25 cellular contexts compared by ENCODE assay signal in genomic region chr1:237139732-237140131, GRCh38.
DNase-seq lines count a peak whose midpoint lies in the region; ATAC-seq and TF ChIP-seq lines count a peak whose summit lies in the region.
"Had no signal": no experiment of that assay in that cellular context is flagged by ENCODE, and none has a peak within 500 bp of the region (broad histone marks: within the 10 kb centered on the region; RNA-seq: fewer than 3 reads in every experiment).

No MANE protein-coding gene starts in this region.

- no peaks in the 10 kb centered on the region for H3K36me3 ChIP-seq in cardiac muscle cell
- no peaks in the 10 kb centered on the region for H3K36me3 ChIP-seq in DOHH2 (ENCODE audit: control insufficient read depth, low read length)
- H3K36me3 ChIP-seq: BE2C, SJSA1 had no signal

- no peak overlapping the region for H3K4me3 ChIP-seq in cardiac muscle cell
- no peak overlapping the region for H3K4me3 ChIP-seq in right cardiac atrium (ENCODE audit: low read length)
- peak overlapping the region; percentile 46 for H3K4me3 ChIP-seq in DOHH2 (ENCODE audit: low read length)
- H3K4me3 ChIP-seq in dorsolateral prefrontal cortex = no peak overlapping the region
- H3K4me3 ChIP-seq: SJSA1 had no signal

- H3K79me2 ChIP-seq in DOHH2 (ENCODE audit: control insufficient read depth, low read length) = no peaks in the 10 kb centered on the region

- H3K4me1 ChIP-seq in cardiac muscle cell (ENCODE audit: low read depth) (peaks cover 44% of the 10 kb centered on the region), right cardiac atrium (ENCODE audit: control insufficient read depth, insufficient read depth, low read length) (peaks cover 3% of the 10 kb centered on the region), DOHH2 (ENCODE audit: control insufficient read depth, low read length) (peaks cover 33% of the 10 kb centered on the region)
- H3K4me1 ChIP-seq: BE2C, SJSA1 had no signal

- no peaks in the 10 kb centered on the region for H3K27me3 ChIP-seq in cardiac muscle cell
- no peaks in the 10 kb centered on the region for H3K27me3 ChIP-seq in right cardiac atrium (ENCODE audit: control insufficient read depth, insufficient read depth)
- no peaks in the 10 kb centered on the region for H3K27me3 ChIP-seq in DOHH2 (ENCODE audit: control insufficient read depth, low read length)
- no peaks in the 10 kb centered on the region for H3K27me3 ChIP-seq in dorsolateral prefrontal cortex
- H3K27me3 ChIP-seq: BE2C, SJSA1 had no signal

- no peaks in the 10 kb centered on the region for H4K20me1 ChIP-seq in DOHH2 (ENCODE audit: control insufficient read depth, insufficient read depth, low read depth, low read length)

- intact Hi-C loops in right cardiac atrium (cut with DNase I) = no loop called here
- intact Hi-C loops in dorsolateral prefrontal cortex (cut with DNase I) = loop anchor here in 1 of 2 donors (10.0 kb wide), 1 partner anchor 95 kb away; the partner anchor contains the start of gene RYR2

- ATAC-seq in right cardiac atrium = no peak
- ATAC-seq: HepG2, PC-3 had no signal

- H3K27ac ChIP-seq in cardiac muscle cell (peak overlapping the region; percentile 41), right cardiac atrium (ENCODE audit: low read length) (no peak overlapping the region), DOHH2 (ENCODE audit: low read depth, low read length) (peak overlapping the region; percentile 71), dorsolateral prefrontal cortex (peak overlapping the region in 12 of 59 donors; percentile 10 to 69 (median 40))
- H3K27ac ChIP-seq: 22Rv1, SJSA1 had no signal

- H3K9me3 ChIP-seq in cardiac muscle cell (ENCODE audit: low read depth) (no peaks in the 10 kb centered on the region), right cardiac atrium (ENCODE audit: control insufficient read depth, low read length) (no peaks in the 10 kb centered on the region), DOHH2 (ENCODE audit: control insufficient read depth, insufficient read depth, low read length) (no peaks in the 10 kb centered on the region)
- H3K9me3 ChIP-seq: BE2C, SJSA1 had no signal

- WGBS in right cardiac atrium = 63% methylated on average over 8 of the region's 8 CpGs

- H3K9me2 ChIP-seq in DOHH2 (replicated peaks; ENCODE audit: control insufficient read depth, low read length) = no peaks in the 10 kb centered on the region

- peaks cover 6% of the 10 kb centered on the region; the same call in 1 of the 2 replicates for H3F3A ChIP-seq in DOHH2 (ENCODE audit: control insufficient read depth, insufficient read depth)

- DNase-seq in cardiac muscle cell (ENCODE audit: low read depth in 1 of 2, low spot score in 1 of 2) = no peak
- no peak for DNase-seq in right cardiac atrium
- DNase-seq in dorsolateral prefrontal cortex = peak in 8 of 10 donors; percentile 29 to 76 (median 64)
- DNase-seq in occipital lobe (lab: John Stamatoyannopoulos, UW) = peak; percentile 43
- no peak for DNase-seq in cerebellar nuclear complex (lab: John Stamatoyannopoulos, UW)
- DNase-seq in GM20000 (ENCODE audit: low spot score) = no peak
- DNase-seq in DMS114 treated with DMSO at 0.1 percent for 48 hours (lab: John Stamatoyannopoulos, UW; ENCODE audit: unreplicated experiment) = no peak
- DNase-seq: BE2C; CD4-positive, alpha-beta memory T cell; COR-L47; DMS79; GF-D8; Karpas-422; NCI-H1092 treated with DMSO at 0.1 percent for 48 hours; NCI-H1436; NCI-H187; NCI-H2081 treated with DMSO at 0.1 percent for 48 hours; NCI-H524; NCI-H748 treated with DMSO at 0.1 percent for 48 hours; NK-92 treated with Interleukin-12 subunit alpha and Interleukin-12 subunit beta, amount 100 ng/mL, for 24 hours; PC-3 had no signal

- TF ChIP-seq CTCF in cardiac muscle cell (IDR thresholded peaks at IDR 0.05; ENCODE audit: low read depth, low read length) = no peak
- TF ChIP-seq CTCF in DOHH2 (IDR thresholded peaks at IDR 0.05; ENCODE audit: low read depth, low read length, poor library complexity, severe bottlenecking) = no peak
- TF ChIP-seq CTCF in dorsolateral prefrontal cortex (IDR thresholded peaks at IDR 0.05 in 54 of 56, conservative IDR thresholded peaks at IDR 0.05 in 2 of 56; ENCODE audit: low read depth in 1 of 56, partially characterized antibody in 56 of 56) = no peak
- TF ChIP-seq CTCF in GM20000 (IDR thresholded peaks at IDR 0.05; ENCODE audit: extremely low read depth, missing control alignments) = no peak

- peak overlapping the region; percentile 58 for H3K4me2 ChIP-seq in DOHH2 (ENCODE audit: low read length)

Comparison
In these comparisons a context has a peak if more than half of its experiments do, and no peak if none do; other contexts are left out.
1. DNase-seq: peak in dorsolateral prefrontal cortex (8 of 10) and occipital lobe (single experiment); none in cardiac muscle cell (0 of 2), right cardiac atrium (0 of 3), cerebellar nuclear complex (0 of 2), GM20000 (single experiment) and DMS114 treated with DMSO at 0.1 percent for 48 hours (single experiment).